In genomic region chr19:633068-633785, GRCh38 we compare ENCODE assay signal across 8 cellular contexts. TPM values are rescaled to one million over a fixed set of nuclear protein-coding genes. Genes with fewer than 3 reads are reported as not detected.
A peak's percentile ranks its signal among the peaks of the same experiment; 100 is the strongest.
DNase-seq lines count a peak whose midpoint lies in the region; ATAC-seq, FAIRE-seq and TF ChIP-seq lines count a peak whose summit lies in the region.

TSS of gene POLRMT (minus strand) at chr19:633537. CDS start at chr19:633512, 25 bp downstream.

- no peaks in the 10 kb centered on the region; the same call in 1 of the 2 replicates for H3K9me1 ChIP-seq in IMR-90 (ENCODE audit: insufficient read depth, low read length)

- ATAC-seq in GM21528 (IDR thresholded peaks at IDR 0.05; ENCODE audit: low FRiP score, unreplicated experiment): peak; percentile 71
- peak; percentile 96 for ATAC-seq in IMR-90 (ENCODE audit: low read depth)

- H3K9me3 ChIP-seq in IMR-90 (ENCODE audit: control insufficient read depth, insufficient read depth, low read length): no peaks in the 10 kb centered on the region
- no peaks in the 10 kb centered on the region for H3K9me3 ChIP-seq in OCI-LY7 (ENCODE audit: low read length)
- no peaks in the 10 kb centered on the region for H3K9me3 ChIP-seq in mesodermal cell (ENCODE audit: control insufficient read depth, low read length)

- H3K36me3 Mint-ChIP-seq in endothelial cell (ENCODE audit: low read depth, unreplicated experiment): peaks cover 6% of the 10 kb centered on the region

- H3K27ac Mint-ChIP-seq in endothelial cell (ENCODE audit: unreplicated experiment): peak within 1 kb of the TSS; percentile 92

- H2BK20ac ChIP-seq in IMR-90 (ENCODE audit: low read depth, low read length): no peak within 1 kb of the TSS

- H2BK5ac ChIP-seq in IMR-90 (ENCODE audit: low read depth, low read length, poor library complexity, severe bottlenecking): peak within 1 kb of the TSS; percentile 75

- H3K9me3 Mint-ChIP-seq in endothelial cell (ENCODE audit: unreplicated experiment): no peaks in the 10 kb centered on the region

- peaks cover 10% of the 10 kb centered on the region; the same call in 1 of the 2 replicates for H3K36me3 ChIP-seq in IMR-90 (ENCODE audit: control insufficient read depth, insufficient read depth, low read length)
- H3K36me3 ChIP-seq in OCI-LY7 (ENCODE audit: insufficient read depth, low read length): peaks cover 32% of the 10 kb centered on the region
- H3K36me3 ChIP-seq in mesodermal cell (ENCODE audit: control insufficient read depth, insufficient read depth, low read length): peaks cover 25% of the 10 kb centered on the region

- 0% methylated on average over 44 of the region's 67 CpGs; no CpG with 5 or more reads in 1 of the 2 experiments for WGBS in IMR-90 (ENCODE audit: extremely low coverage in 2 of 2, insufficient read length in 1 of 2), 2 experiments
- 0 to 1% methylated on average over 41 to 66 of the region's 67 CpGs for WGBS in mesodermal cell (ENCODE audit: insufficient coverage in 2 of 2), 2 experiments

- CTCF ChIA-PET in IMR-90 (lab: Yijun Ruan, JAX) (no interaction called here), OCI-LY7 (lab: Charles Lee; ENCODE audit: unreplicated experiment) (no interaction called here)

- peak within 1 kb of the TSS; percentile 44 for H3K18ac ChIP-seq in IMR-90 (ENCODE audit: low read depth, low read length)

- H3K4me1 ChIP-seq in IMR-90 (ENCODE audit: control insufficient read depth, insufficient read depth, low read length) (peaks cover 9% of the 10 kb centered on the region), OCI-LY7 (ENCODE audit: insufficient read depth, low read length, poor library complexity, severe bottlenecking) (peaks cover 9% of the 10 kb centered on the region), mesodermal cell (ENCODE audit: control insufficient read depth, insufficient read depth, low read length, poor library complexity, severe bottlenecking) (peaks cover 7% of the 10 kb centered on the region)

- H3K14ac ChIP-seq in IMR-90 (replicated peaks; ENCODE audit: low read depth, low read length): peak within 1 kb of the TSS; percentile 93

- H3K27me3 Mint-ChIP-seq in endothelial cell (ENCODE audit: unreplicated experiment): peaks cover 15% of the 10 kb centered on the region

- H3K4ac ChIP-seq in IMR-90 (ENCODE audit: low read depth, low read length): peak within 1 kb of the TSS; percentile 89

- TF ChIP-seq CTCF in D721Med (IDR thresholded peaks at IDR 0.05; ENCODE audit: insufficient read depth, missing control alignments) (no peak), IMR-90 (conservative IDR thresholded peaks at IDR 0.05; ENCODE audit: low read depth, low read length) (0 out of 2 replicates have a peak, but pooled peaks have one; percentile 19), OCI-LY7 (conservative IDR thresholded peaks at IDR 0.05; ENCODE audit: low read length) (no peak), endothelial cell (IDR thresholded peaks at IDR 0.05; ENCODE audit: unreplicated experiment) (no peak)

- FAIRE-seq in D721Med (lab: Jason Lieb, UNC): no peak

- POLR2A ChIA-PET in IMR-90 (lab: Charles Lee; ENCODE audit: unreplicated experiment) (interaction anchor here (0.5 kb wide), 1 partner anchor 12 kb away, joined by 3 read pairs; no protein-coding TSS in a partner anchor), OCI-LY7 (lab: Charles Lee) (no interaction called here)

- H4K20me1 ChIP-seq in IMR-90 (ENCODE audit: insufficient read depth, low read length) (peaks cover 3% of the 10 kb centered on the region; the same call in 1 of the 2 replicates), OCI-LY7 (ENCODE audit: insufficient read depth, low read length) (no peaks in the 10 kb centered on the region)

- peak within 1 kb of the TSS; percentile 99 for H2AK9ac ChIP-seq in IMR-90 (replicated peaks; ENCODE audit: low read depth, low read length, poor library complexity)

- peak within 1 kb of the TSS; percentile 82 for H3K27ac ChIP-seq in IMR-90 (ENCODE audit: insufficient read depth, low read length)
- peak within 1 kb of the TSS; percentile 50 for H3K27ac ChIP-seq in OCI-LY7 (ENCODE audit: low read depth, low read length, poor library complexity, severe bottlenecking)
- peak within 1 kb of the TSS; percentile 64 for H3K27ac ChIP-seq in mesodermal cell (ENCODE audit: low read depth, low read length, severe bottlenecking)

- H2AFZ ChIP-seq in IMR-90 (replicated peaks; ENCODE audit: low read length, poor library complexity): peak within 1 kb of the TSS; percentile 95
- peak within 1 kb of the TSS; percentile 68; the same call in 1 of the 2 replicates for H2AFZ ChIP-seq in OCI-LY7 (ENCODE audit: low read length)

- peak within 1 kb of the TSS; percentile 32; the same call in 1 of the 2 replicates for H4K5ac ChIP-seq in IMR-90 (ENCODE audit: low read depth, low read length)

- peak within 1 kb of the TSS; percentile 83; the same call in 1 of the 2 replicates for H2BK120ac ChIP-seq in IMR-90 (ENCODE audit: low read depth, low read length)

- no peaks in the 10 kb centered on the region for H3K9me2 ChIP-seq in OCI-LY7 (ENCODE audit: insufficient read depth, low read length)

- peak within 1 kb of the TSS; percentile 91 for H3K23ac ChIP-seq in IMR-90 (ENCODE audit: low read depth, low read length)

- in situ Hi-C loops in IMR-90 (cut with MboI; ENCODE audit: low sequenced_read_pairs): no loop called here

- dilution Hi-C loops in IMR-90 (cut with HindIII; ENCODE audit: low sequenced_read_pairs, unreplicated experiment): no loop called here

- H2BK15ac ChIP-seq in IMR-90 (ENCODE audit: low read depth, low read length): no peak within 1 kb of the TSS; the same call in 2 of the 3 replicates

- H3K27me3 ChIP-seq in IMR-90 (ENCODE audit: control insufficient read depth, insufficient read depth, low read length): no peaks in the 10 kb centered on the region

- intact Hi-C loops in IMR-90 (cut with micrococcal nuclease): loop anchor here (2.0 kb wide), 3 partner anchors 22 to 44 kb away; partner anchors contain the start of genes HCN2 and RNF126
- intact Hi-C loops in OCI-LY7 (cut with micrococcal nuclease; ENCODE audit: unreplicated experiment): loop anchor here (2.0 kb wide), 2 partner anchors 28 to 60 kb away; partner anchors contain the start of gene BSG

- peak within 1 kb of the TSS; percentile 68 to 97 for H4K8ac ChIP-seq in IMR-90 (ENCODE audit: low read depth in 2 of 2, low read length in 2 of 2)

- H3K4me3 ChIP-seq in IMR-90 (ENCODE audit: insufficient read depth, low read depth, low read length): peak within 1 kb of the TSS; percentile 66
- H3K4me3 ChIP-seq in OCI-LY7 (ENCODE audit: low read depth, low read length, poor library complexity, severe bottlenecking): peak within 1 kb of the TSS; percentile 93
- H3K4me3 ChIP-seq in mesodermal cell (ENCODE audit: extremely low read depth, insufficient read depth, low read length, poor library complexity, severe bottlenecking): peak within 1 kb of the TSS; percentile 74

- H2AK5ac ChIP-seq in IMR-90 (ENCODE audit: low read depth, low read length): peak within 1 kb of the TSS; percentile 84

- H3K4me2 ChIP-seq in IMR-90 (ENCODE audit: low read depth, low read length): peak within 1 kb of the TSS; percentile 87
- H3K4me2 ChIP-seq in OCI-LY7 (ENCODE audit: low read length): peak within 1 kb of the TSS; percentile 94

- peak within 1 kb of the TSS; percentile 98 for H3K4me3 Mint-ChIP-seq in endothelial cell (ENCODE audit: unreplicated experiment)

- DNase-seq in D721Med (ENCODE audit: insufficient read length, low spot score) (peak; percentile 100), IMR-90 (peak; percentile 98), OCI-LY7 (ENCODE audit: low spot score) (peak; percentile 99), activated T-cell treated with anti-CD3 and anti-CD28 coated beads for 1 hour (ENCODE audit: low read depth) (peak; percentile 92), endothelial cell (ENCODE audit: low spot score) (peak; percentile 94)
- peak; percentile 91 for DNase-seq in stimulated activated CD8-positive, alpha-beta memory T cell treated with anti-CD3 and anti-CD28 coated beads, Interleukin-15, amount 100 ng/mL, for 24 hours (ENCODE audit: low read depth)

- peak within 1 kb of the TSS; percentile 64; the same call in 1 of the 2 replicates for H3K56ac ChIP-seq in IMR-90 (ENCODE audit: extremely low read depth, insufficient read depth, low read length)

- peaks cover 23% of the 10 kb centered on the region; the same call in 1 of the 2 replicates for H3K79me2 ChIP-seq in OCI-LY7 (ENCODE audit: insufficient read depth, low read depth, low read length)

- no peaks in the 10 kb centered on the region for H3K4me1 Mint-ChIP-seq in endothelial cell (ENCODE audit: unreplicated experiment)

- TF ChIP-seq RAD21 in IMR-90 (IDR thresholded peaks at IDR 0.05; ENCODE audit: low read length): no peak

- H3K79me1 ChIP-seq in IMR-90 (ENCODE audit: low read depth in 1 of 2, low read length in 2 of 2): peaks cover 7 to 30% of the 10 kb centered on the region in 2 experiments

- BruUV-seq in IMR-90 (replicated peaks; lab: Mats Ljungman, UMichigan): no TSS peak
- BruUV-seq in OCI-LY7 (replicated peaks; lab: Mats Ljungman, UMichigan): TSS peak; percentile 79

- H4K91ac ChIP-seq in IMR-90 (ENCODE audit: insufficient read depth, low read depth, low read length): peak within 1 kb of the TSS; percentile 75; the same call in 1 of the 2 replicates

- TF ChIP-seq POLR2A in IMR-90 (IDR thresholded peaks at IDR 0.05; ENCODE audit: low read depth, low read length): peak; percentile 57

- peak within 1 kb of the TSS; percentile 93 for H3K9ac ChIP-seq in IMR-90 (ENCODE audit: low read depth, low read length)

TF ChIP-seq in IMR-90, 13 proteins besides CTCF, POLR2A, EP300 and RAD21 (continues in another document):
- peak; percentile 75 for TF ChIP-seq MXI1 (IDR thresholded peaks at IDR 0.05; ENCODE audit: borderline replicate concordance, low read depth, low read length)
- no peak for TF ChIP-seq CEBPB (IDR thresholded peaks at IDR 0.05; ENCODE audit: low read depth, low read length)
- TF ChIP-seq USF2 (IDR thresholded peaks at IDR 0.05; ENCODE audit: low read depth, low read length): peak; percentile 45; the same call in 1 of the 2 replicates
- TF ChIP-seq RFX5 (IDR thresholded peaks at IDR 0.05; ENCODE audit: low read depth, low read length): no peak
- peak; percentile 33; the same call in 1 of the 2 replicates for TF ChIP-seq BHLHE40 (IDR thresholded peaks at IDR 0.05; ENCODE audit: low read depth, low read length)

RNA-seq across cellular contexts. Expression of gene POLRMT, which starts in this region (rescaled TPM):
- total RNA-seq in IMR-90 (2012; rRNA removed) (9.9 and 10.3 TPM in 2 replicates), OCI-LY7 (2022) (70.7 and 74.6 TPM in 2 replicates), endothelial cell (ENCODE audit: unreplicated experiment) (53.6 TPM)
- polyA plus RNA-seq in IMR-90 (2012; rRNA removed): 29.6 and 44.6 TPM in 2 replicates
- polyA plus RNA-seq in IMR-90 (2012; cell fraction: cytosol; rRNA removed): 13.8 and 22.8 TPM in 2 replicates
- 96.1 and 272 TPM in 2 replicates for polyA plus RNA-seq in IMR-90 (2012; cell fraction: nucleus; rRNA removed; ENCODE audit: low replicate concordance)
- total RNA-seq in OCI-LY7 (2014; rRNA removed; shearing (Covaris generic)): 50.0 and 65.5 TPM in 2 replicates
- polyA plus RNA-seq in mesodermal cell (2013, experiment 1 of 2): 45.2 TPM
- 45.7 TPM for polyA plus RNA-seq in mesodermal cell (2013, experiment 2 of 2)

Comparison
In these comparisons a context has a peak if more than half of its experiments do, and no peak if none do; other contexts are left out.
1. Peak in every context shown above with its lines: DNase-seq, ATAC-seq, H3K4me3 ChIP-seq and H3K27ac ChIP-seq.